In genomic region chr3:152644478-152644877, GRCh38 we compare ENCODE assay signal across 29 cellular contexts.
"Had no signal": no experiment of that assay in that cellular context is flagged by ENCODE, and none has a peak within 500 bp of the region (broad histone marks: within the 10 kb centered on the region; RNA-seq: fewer than 3 reads in every experiment).

No MANE protein-coding gene starts in this region.

- FAIRE-seq: urothelium cell line had no signal

- DNase-seq: stimulated activated CD4-positive, alpha-beta T cell treated with anti-CD3 and anti-CD28 coated beads, Interleukin-2, amount 100 ng/mL, for 48 hours; stimulated activated CD4-positive, alpha-beta T cell treated with anti-CD3 and anti-CD28 coated beads, Interleukin-4, amount 100 ng/mL, for 1 hour; stimulated activated CD4-positive, alpha-beta T cell treated with anti-CD3 and anti-CD28 coated beads, Interleukin-4, amount 100 ng/mL, for 24 hours; stimulated activated CD4-positive, alpha-beta T cell treated with anti-CD3 and anti-CD28 coated beads, Interleukin-4, amount 100 ng/mL, for 4 hours; stimulated activated CD8-positive, alpha-beta memory T cell treated with anti-CD3 and anti-CD28 coated beads, Interleukin-4, amount 100 ng/mL, for 48 hours; stimulated activated naive B cell treated with anti-CD40 and anti-IgM and Interleukin-4, amounts not matched to agents 10 μg/mL and 1 μg/mL and 100 μg/mL, for 72 hours; stimulated activated naive CD4-positive, alpha-beta T cell; stimulated activated naive CD4-positive, alpha-beta T cell treated with Interleukin-2 at 50 U/mL for 16 hours; stimulated activated naive CD8-positive, alpha-beta T cell treated with anti-CD3 and anti-CD28 coated beads, Interleukin-15, amount 100 ng/mL, for 72 hours; stimulated activated naive CD8-positive, alpha-beta T cell treated with anti-CD3 and anti-CD28 coated beads, Interleukin-15, Interleukin-2, amounts not matched to agents 100 U/mL and 50 U/mL, for 24 hours; stomach; substantia nigra; testis; thyroid gland; tibial artery; transverse colon; trophoblast cell; upper lobe of left lung; upper lobe of right lung; uterus had no signal

- H3K27ac Mint-ChIP-seq: stimulated activated effector memory CD8-positive, alpha-beta T cell treated with anti-CD3 and anti-CD28 coated beads, Interleukin-12 subunit alpha, Interleukin-12 subunit beta, amount 100 ng/mL, for 72 hours; stimulated activated memory B cell treated with anti-CD40 and anti-IgM and Interleukin-4, amounts not matched to agents 10 μg/mL and 1 μg/mL and 100 μg/mL, for 72 hours; stimulated activated naive B cell treated with anti-CD40 and anti-IgM and Interleukin-4, amounts not matched to agents 10 μg/mL and 1 μg/mL and 100 μg/mL, for 72 hours; stimulated activated naive CD8-positive, alpha-beta T cell treated with anti-CD3 and anti-CD28 coated beads, Interleukin-15, amount 100 ng/mL, for 72 hours; stimulated activated naive CD8-positive, alpha-beta T cell treated with anti-CD3 and anti-CD28 coated beads, Interleukin-15, Interleukin-2, amounts not matched to agents 100 ng/mL and 50 ng/mL, for 24 hours; type B pancreatic cell had no signal

- H3K36me3 ChIP-seq: stomach, suprapubic skin, thoracic aorta, thyroid gland, tibial artery, tibial nerve, transverse colon, upper lobe of left lung, upper lobe of right lung, uterus, vagina had no signal

- H3K4me3 ChIP-seq: stomach, suprapubic skin, testis, thoracic aorta, thyroid gland, tibial artery, tibial nerve, transverse colon, upper lobe of left lung, upper lobe of right lung, uterus, vagina had no signal

- H3K36me3 Mint-ChIP-seq: stimulated activated effector memory CD8-positive, alpha-beta T cell treated with anti-CD3 and anti-CD28 coated beads, Interleukin-12 subunit alpha, Interleukin-12 subunit beta, amount 100 ng/mL, for 72 hours; stimulated activated memory B cell treated with anti-CD40 and anti-IgM and Interleukin-4, amounts not matched to agents 10 μg/mL and 1 μg/mL and 100 μg/mL, for 72 hours; stimulated activated naive B cell treated with anti-CD40 and anti-IgM and Interleukin-4, amounts not matched to agents 10 μg/mL and 1 μg/mL and 100 μg/mL, for 72 hours; type B pancreatic cell had no signal

- ATAC-seq: stimulated activated effector memory CD8-positive, alpha-beta T cell treated with anti-CD3 and anti-CD28 coated beads, Interleukin-12 subunit alpha, Interleukin-12 subunit beta, amount 100 ng/mL, for 72 hours; stimulated activated memory B cell treated with anti-CD40 and anti-IgM and Interleukin-4, amounts not matched to agents 10 μg/mL and 1 μg/mL and 100 μg/mL, for 72 hours; stimulated activated naive B cell treated with anti-CD40 and anti-IgM and Interleukin-4, amounts not matched to agents 10 μg/mL and 1 μg/mL and 100 μg/mL, for 72 hours; stimulated activated naive CD8-positive, alpha-beta T cell treated with anti-CD3 and anti-CD28 coated beads, Interleukin-15, amount 100 ng/mL, for 72 hours; stimulated activated naive CD8-positive, alpha-beta T cell treated with anti-CD3 and anti-CD28 coated beads, Interleukin-15, Interleukin-2, amounts not matched to agents 100 U/mL and 50 U/mL, for 24 hours; upper lobe of right lung had no signal

- H3K27ac ChIP-seq: stomach, suprapubic skin, testis, thoracic aorta, thyroid gland, tibial artery, tibial nerve, transverse colon, upper lobe of left lung, upper lobe of right lung, uterus, vagina had no signal

- H3K4me3 Mint-ChIP-seq: stimulated activated effector memory CD8-positive, alpha-beta T cell treated with anti-CD3 and anti-CD28 coated beads, Interleukin-12 subunit alpha, Interleukin-12 subunit beta, amount 100 ng/mL, for 72 hours; stimulated activated memory B cell treated with anti-CD40 and anti-IgM and Interleukin-4, amounts not matched to agents 10 μg/mL and 1 μg/mL and 100 μg/mL, for 72 hours; stimulated activated naive B cell treated with anti-CD40 and anti-IgM and Interleukin-4, amounts not matched to agents 10 μg/mL and 1 μg/mL and 100 μg/mL, for 72 hours; stimulated activated naive CD8-positive, alpha-beta T cell treated with anti-CD3 and anti-CD28 coated beads, Interleukin-15, amount 100 ng/mL, for 72 hours; stimulated activated naive CD8-positive, alpha-beta T cell treated with anti-CD3 and anti-CD28 coated beads, Interleukin-15, Interleukin-2, amounts not matched to agents 100 ng/mL and 50 ng/mL, for 24 hours; type B pancreatic cell had no signal

- H3K9me3 ChIP-seq: stomach, suprapubic skin, testis, thyroid gland, tibial artery, tibial nerve, transverse colon, upper lobe of left lung, upper lobe of right lung, uterus, vagina had no signal

- H3K27me3 ChIP-seq: stomach, suprapubic skin, testis, thyroid gland, tibial artery, tibial nerve, transverse colon, upper lobe of left lung, upper lobe of right lung, uterus, vagina had no signal

- H3K4me1 Mint-ChIP-seq: stimulated activated effector memory CD8-positive, alpha-beta T cell treated with anti-CD3 and anti-CD28 coated beads, Interleukin-12 subunit alpha, Interleukin-12 subunit beta, amount 100 ng/mL, for 72 hours; stimulated activated memory B cell treated with anti-CD40 and anti-IgM and Interleukin-4, amounts not matched to agents 10 μg/mL and 1 μg/mL and 100 μg/mL, for 72 hours; stimulated activated naive B cell treated with anti-CD40 and anti-IgM and Interleukin-4, amounts not matched to agents 10 μg/mL and 1 μg/mL and 100 μg/mL, for 72 hours; stimulated activated naive CD8-positive, alpha-beta T cell treated with anti-CD3 and anti-CD28 coated beads, Interleukin-15, amount 100 ng/mL, for 72 hours had no signal

- H3K27me3 Mint-ChIP-seq: stimulated activated naive CD8-positive, alpha-beta T cell treated with anti-CD3 and anti-CD28 coated beads, Interleukin-15, amount 100 ng/mL, for 72 hours; type B pancreatic cell had no signal

- H3K4me1 ChIP-seq: stomach, suprapubic skin, testis, thyroid gland, tibial artery, upper lobe of left lung, upper lobe of right lung, uterus had no signal

- H3K9me3 Mint-ChIP-seq: stimulated activated effector memory CD8-positive, alpha-beta T cell treated with anti-CD3 and anti-CD28 coated beads, Interleukin-12 subunit alpha, Interleukin-12 subunit beta, amount 100 ng/mL, for 72 hours had no signal
